8 cellular contexts compared by ENCODE assay signal in the genomic region with DNA sequence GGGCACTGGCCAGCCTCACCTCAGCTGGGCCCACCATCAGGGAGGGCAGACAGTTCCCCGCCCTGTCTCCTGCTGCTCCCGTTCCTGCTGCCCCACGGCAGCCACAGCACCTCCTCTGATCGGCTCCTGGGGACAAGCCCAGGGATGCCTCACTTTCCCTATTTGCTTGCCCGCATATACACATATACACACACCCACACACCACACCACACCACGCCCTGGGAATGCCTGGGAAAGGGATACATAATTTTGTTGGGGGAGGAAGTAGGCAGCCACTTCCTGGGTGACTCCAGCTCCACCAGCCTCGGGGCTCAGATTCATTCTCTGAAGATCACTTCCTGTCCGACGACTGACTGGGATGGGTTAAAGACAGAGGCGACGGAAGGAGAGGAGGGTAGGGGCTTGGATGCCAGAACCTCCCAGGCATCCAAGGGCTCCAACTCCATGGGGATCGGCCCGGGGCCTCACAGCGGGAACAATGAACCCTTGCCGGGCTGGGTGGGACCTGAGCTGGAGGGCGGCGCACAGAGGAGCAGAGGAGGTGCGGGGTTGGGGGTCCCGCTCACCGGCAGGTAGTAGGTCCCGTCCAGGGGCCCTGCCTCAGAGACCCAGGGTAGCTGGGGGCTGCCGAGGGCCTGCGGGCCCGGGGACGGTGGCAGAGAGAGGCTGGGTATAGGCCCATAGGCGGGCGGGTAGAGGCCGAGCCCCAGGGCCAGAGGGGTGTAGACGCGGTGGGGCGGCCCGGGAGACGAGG. TPM values are rescaled to one million over a fixed set of nuclear protein-coding genes. Genes with fewer than 3 reads are reported as not detected.
DNase-seq lines count a peak whose midpoint lies in the region; ATAC-seq, FAIRE-seq and TF ChIP-seq lines count a peak whose summit lies in the region.

No MANE protein-coding gene starts in this region.

- peaks cover 10% of the 10 kb centered on the region for H3K36me3 Mint-ChIP-seq in activated naive CD8-positive, alpha-beta T cell treated with anti-CD3 and anti-CD28 coated beads, Interleukin-2, amount 10 ng/mL, durations not matched to agents 7 days and 5 days
- no peaks in the 10 kb centered on the region for H3K36me3 Mint-ChIP-seq in nephron (ENCODE audit: low read depth)

- peaks cover 48% of the 10 kb centered on the region for H3K4me1 Mint-ChIP-seq in activated naive CD8-positive, alpha-beta T cell treated with anti-CD3 and anti-CD28 coated beads, Interleukin-2, amount 10 ng/mL, durations not matched to agents 7 days and 5 days
- H3K4me1 Mint-ChIP-seq in nephron = peaks cover 18% of the 10 kb centered on the region

- no peaks in the 10 kb centered on the region for H3K9me3 Mint-ChIP-seq in activated naive CD8-positive, alpha-beta T cell treated with anti-CD3 and anti-CD28 coated beads, Interleukin-2, amount 10 ng/mL, durations not matched to agents 7 days and 5 days
- H3K9me3 Mint-ChIP-seq in nephron = no peaks in the 10 kb centered on the region

- peak overlapping the region; percentile 99 for H3K4me3 Mint-ChIP-seq in activated naive CD8-positive, alpha-beta T cell treated with anti-CD3 and anti-CD28 coated beads, Interleukin-2, amount 10 ng/mL, durations not matched to agents 7 days and 5 days
- H3K4me3 Mint-ChIP-seq in nephron = peak overlapping the region; percentile 65 to 78 (median 70)

- TF ChIP-seq CTCF in D721Med (IDR thresholded peaks at IDR 0.05; ENCODE audit: insufficient read depth, missing control alignments) = no peak
- TF ChIP-seq CTCF in nephron (IDR thresholded peaks at IDR 0.05; ENCODE audit: unreplicated experiment in 3 of 3) = no peak

- DNase-seq in D721Med (ENCODE audit: insufficient read length, low spot score) = peak; percentile 16
- no peak for DNase-seq in activated naive CD8-positive, alpha-beta T cell treated with anti-CD3 and anti-CD28 coated beads, Interleukin-2, amount 10 ng/mL, durations not matched to agents 7 days and 5 days
- no peak for DNase-seq in NCI-H1417 treated with DMSO at 0.1 percent for 48 hours (lab: John Stamatoyannopoulos, UW)
- no peak for DNase-seq in superior temporal gyrus (ENCODE audit: extremely low spot score)
- no peak for DNase-seq in central memory CD4-positive, alpha-beta T cell

- POLR2A ChIA-PET in activated naive CD8-positive, alpha-beta T cell treated with anti-CD3 and anti-CD28 coated beads, Interleukin-2, amount 10 ng/mL, durations not matched to agents 7 days and 5 days (lab: Charles Lee) = interaction anchor here (0.7 to 9.1 kb wide), 14 partner anchors 11 to 816 kb away, joined by 3 to 105 read pairs (median 4); a partner anchor contains a TSS

- H3K27me3 Mint-ChIP-seq in activated naive CD8-positive, alpha-beta T cell treated with anti-CD3 and anti-CD28 coated beads, Interleukin-2, amount 10 ng/mL, durations not matched to agents 7 days and 5 days = no peaks in the 10 kb centered on the region
- H3K27me3 Mint-ChIP-seq in nephron (ENCODE audit: low read depth) = peaks cover 38% of the 10 kb centered on the region

- H3K27ac Mint-ChIP-seq in activated naive CD8-positive, alpha-beta T cell treated with anti-CD3 and anti-CD28 coated beads, Interleukin-2, amount 10 ng/mL, durations not matched to agents 7 days and 5 days = peak overlapping the region; percentile 100
- H3K27ac Mint-ChIP-seq in nephron = peak overlapping the region in 1 of 3 experiments; percentile 13

- peak; percentile 2 for ATAC-seq in HG03045 (IDR thresholded peaks at IDR 0.05; ENCODE audit: unreplicated experiment)
- peak; percentile 4 for ATAC-seq in activated naive CD8-positive, alpha-beta T cell treated with anti-CD3 and anti-CD28 coated beads, Interleukin-2, amount 10 ng/mL, durations not matched to agents 7 days and 5 days (ENCODE audit: low read depth)
- ATAC-seq in HG03571 (IDR thresholded peaks at IDR 0.05; ENCODE audit: unreplicated experiment) = no peak

- FAIRE-seq in D721Med (lab: Jason Lieb, UNC) = no peak

RNA-seq across cellular contexts. Expression of a gene that starts 2.0 kb away (rescaled TPM):
- 10 to 100 TPM; 21.8 to 22.6 TPM for total RNA-seq in activated naive CD8-positive, alpha-beta T cell treated with anti-CD3 and anti-CD28 coated beads, Interleukin-2, amount 10 ng/mL, durations not matched to agents 7 days and 5 days

RNA-seq across cellular contexts. Expression of a gene that starts 3.2 kb away (rescaled TPM):
- 1 to 10 TPM; 4.1 to 4.3 TPM for total RNA-seq in activated naive CD8-positive, alpha-beta T cell treated with anti-CD3 and anti-CD28 coated beads, Interleukin-2, amount 10 ng/mL, durations not matched to agents 7 days and 5 days

RNA-seq across cellular contexts. Expression of a gene that starts 8.7 kb away (rescaled TPM):
- total RNA-seq in activated naive CD8-positive, alpha-beta T cell treated with anti-CD3 and anti-CD28 coated beads, Interleukin-2, amount 10 ng/mL, durations not matched to agents 7 days and 5 days = 1 to 10 TPM; 1.3 to 1.8 TPM

RNA-seq across cellular contexts. Expression of a gene that starts 12.1 kb away (rescaled TPM):
- total RNA-seq in activated naive CD8-positive, alpha-beta T cell treated with anti-CD3 and anti-CD28 coated beads, Interleukin-2, amount 10 ng/mL, durations not matched to agents 7 days and 5 days = 1 to 10 TPM; 6.3 to 6.4 TPM

RNA-seq across cellular contexts. Expression of a gene that starts 47.6 kb away (rescaled TPM):
- 1 to 10 TPM; 4.2 to 5.7 TPM for total RNA-seq in activated naive CD8-positive, alpha-beta T cell treated with anti-CD3 and anti-CD28 coated beads, Interleukin-2, amount 10 ng/mL, durations not matched to agents 7 days and 5 days
